ENCODE assay signal across 31 cellular contexts in the genomic region with DNA sequence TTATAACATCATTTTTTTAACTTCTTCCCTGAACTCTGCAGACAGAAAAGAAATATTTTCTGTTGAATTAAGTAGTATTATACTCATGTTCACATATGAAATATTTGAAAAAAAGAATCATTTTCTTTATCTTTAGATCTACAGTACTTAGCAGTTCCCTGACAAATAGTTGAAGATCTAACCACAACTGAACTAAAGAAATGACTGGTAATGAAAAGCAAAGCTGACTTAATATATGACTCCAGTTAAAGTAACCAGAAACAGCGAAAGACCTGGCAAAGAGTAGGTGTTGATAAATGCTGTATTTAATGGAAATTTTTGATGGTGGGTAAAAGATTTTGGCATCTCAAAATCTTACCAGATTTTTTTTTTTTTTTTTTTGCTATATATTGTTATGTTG.
"Had no signal": no experiment of that assay in that cellular context is flagged by ENCODE, and none has a peak within 500 bp of the region (broad histone marks: within the 10 kb centered on the region; RNA-seq: fewer than 3 reads in every experiment).

No MANE protein-coding gene starts in this region.

- H3K27ac Mint-ChIP-seq: activated B cell treated with CpG ODN at 0.5 μM for 24 hours; activated CD4-positive, alpha-beta memory T cell treated with anti-CD3 and anti-CD28 coated beads for 36 hours; activated CD4-positive, alpha-beta T cell treated with anti-CD3 and anti-CD28 coated beads, Interleukin-2, amount 10 ng/mL, durations not matched to agents 24 days and 14 days; activated CD8-positive, alpha-beta T cell treated with anti-CD3 and anti-CD28 coated beads for 36 hours; activated naive CD4-positive, alpha-beta T cell treated with anti-CD3 and anti-CD28 coated beads, Interleukin-2, amount 10 ng/mL, durations not matched to agents 7 days and 5 days; activated naive CD4-positive, alpha-beta T cell treated with anti-CD3 and anti-CD28 coated beads, Interleukin-2, amount 50 U/mL, for 24 hours; activated naive CD8-positive, alpha-beta T cell; activated naive CD8-positive, alpha-beta T cell treated with anti-CD3 and anti-CD28 coated beads, Interleukin-2, amount 10 ng/mL, durations not matched to agents 7 days and 5 days; activated naive CD8-positive, alpha-beta T cell treated with anti-CD3 and anti-CD28 coated beads, Interleukin-2, amount 50 U/mL, for 24 hours; activated T-cell treated with anti-CD3 and anti-CD28 coated beads, Interleukin-2, amount 50 U/mL, for 72 hours; activated T-helper 1 cell treated with anti-CD3 and anti-CD28 coated beads, Interleukin-12 subunit alpha, Interleukin-12 subunit beta, Interleukin-2, Interleukin-4 antibody, amounts not matched to agents 30 ng/mL and 10 ng/mL and 1 ng/mL, durations not matched to agents 14 hours and 24 hours and 36 hours; activated T-helper 2 cell treated with anti-CD3 and anti-CD28 coated beads, Interferon-gamma antibody, Interleukin-2, Interleukin-4, amounts not matched to agents 10 μg/mL and 5 μg/mL and 100 μg/mL, durations not matched to agents 14 hours and 24 hours and 36 hours; T-helper 1 cell treated with Interleukin-12 subunit alpha and Interleukin-12 subunit beta and Interleukin-4 antibody, amounts not matched to agents 30 μg/mL and 1 μg/mL, for 36 hours; T-helper 2 cell treated with Interferon-gamma antibody and Interleukin-4, amounts not matched to agents 5 μg/mL and 100 μg/mL, for 36 hours had no signal

- DNase-seq: activated B cell treated with CpG ODN at 0.5 μM for 24 hours; activated CD4-positive, alpha-beta memory T cell treated with anti-CD3 and anti-CD28 coated beads for 36 hours; activated CD4-positive, alpha-beta T cell treated with anti-CD3 and anti-CD28 coated beads, Interleukin-2, amount 10 ng/mL, durations not matched to agents 24 days and 14 days; activated CD4-positive, alpha-beta T cell treated with anti-CD3 and anti-CD28 coated beads, Interleukin-2, amount 50 U/mL, for 1 hour; activated CD4-positive, alpha-beta T cell treated with anti-CD3 and anti-CD28 coated beads, Interleukin-2, amount 50 U/mL, for 4 hours; activated CD4-positive, CD25-positive, alpha-beta regulatory T cell treated with anti-CD3 and anti-CD28 coated beads, Interleukin-2, amount 50 U/mL, for 72 hours; activated CD8-positive, alpha-beta memory T cell treated with anti-CD3 and anti-CD28 coated beads, Interleukin-2, amount 50 U/mL, for 4 hours; activated CD8-positive, alpha-beta T cell treated with anti-CD3 and anti-CD28 coated beads for 36 hours; activated effector memory CD4-positive, alpha-beta T cell treated with Interleukin-2 at 50 U/mL for 16 hours; activated gamma-delta T cell; activated naive CD4-positive, alpha-beta T cell treated with anti-CD3 and anti-CD28 coated beads, Interleukin-2, amount 10 ng/mL, durations not matched to agents 7 days and 5 days; activated naive CD4-positive, alpha-beta T cell treated with Interleukin-2 at 50 U/mL for 16 hours; activated naive CD8-positive, alpha-beta T cell treated with anti-CD3 and anti-CD28 coated beads, Interleukin-2, amount 10 ng/mL, durations not matched to agents 7 days and 5 days; activated naive CD8-positive, alpha-beta T cell treated with anti-CD3 and anti-CD28 coated beads, Interleukin-2, amount 50 U/mL, for 24 hours; activated T-cell treated with anti-CD3 and anti-CD28 coated beads for 4 hours; activated T-cell treated with anti-CD3 and anti-CD28 coated beads, Interleukin-2, amount 50 U/mL, for 1 hour; activated T-cell treated with anti-CD3 and anti-CD28 coated beads, Interleukin-2, amount 50 U/mL, for 4 hours; activated T-cell treated with anti-CD3 and anti-CD28 coated beads, Interleukin-2, amount 50 U/mL, for 72 hours; amniotic stem cell; aorta; body of pancreas; brain microvascular endothelial cell; central memory CD4-positive, alpha-beta T cell; T-helper 1 cell; T-helper 9 cell had no signal

- H3K4me3 Mint-ChIP-seq: activated B cell treated with CpG ODN at 0.5 μM for 24 hours; activated CD4-positive, alpha-beta memory T cell treated with anti-CD3 and anti-CD28 coated beads for 36 hours; activated CD4-positive, alpha-beta T cell treated with anti-CD3 and anti-CD28 coated beads, Interleukin-2, amount 10 ng/mL, durations not matched to agents 24 days and 14 days; activated CD8-positive, alpha-beta T cell treated with anti-CD3 and anti-CD28 coated beads for 36 hours; activated naive CD4-positive, alpha-beta T cell treated with anti-CD3 and anti-CD28 coated beads, Interleukin-2, amount 10 ng/mL, durations not matched to agents 7 days and 5 days; activated naive CD4-positive, alpha-beta T cell treated with anti-CD3 and anti-CD28 coated beads, Interleukin-2, amount 50 U/mL, for 24 hours; activated naive CD8-positive, alpha-beta T cell; activated naive CD8-positive, alpha-beta T cell treated with anti-CD3 and anti-CD28 coated beads, Interleukin-2, amount 10 ng/mL, durations not matched to agents 7 days and 5 days; activated naive CD8-positive, alpha-beta T cell treated with anti-CD3 and anti-CD28 coated beads, Interleukin-2, amount 50 U/mL, for 24 hours; activated T-cell treated with anti-CD3 and anti-CD28 coated beads, Interleukin-2, amount 50 U/mL, for 4 hours; activated T-cell treated with anti-CD3 and anti-CD28 coated beads, Interleukin-2, amount 50 U/mL, for 72 hours; activated T-helper 1 cell treated with anti-CD3 and anti-CD28 coated beads, Interleukin-12 subunit alpha, Interleukin-12 subunit beta, Interleukin-2, Interleukin-4 antibody, amounts not matched to agents 30 ng/mL and 10 ng/mL and 1 ng/mL, durations not matched to agents 14 hours and 24 hours and 36 hours; T-helper 1 cell treated with Interleukin-12 subunit alpha and Interleukin-12 subunit beta and Interleukin-4 antibody, amounts not matched to agents 30 μg/mL and 1 μg/mL, for 36 hours; T-helper 2 cell treated with Interferon-gamma antibody and Interleukin-4, amounts not matched to agents 5 μg/mL and 100 μg/mL, for 36 hours had no signal

- H3K36me3 Mint-ChIP-seq: activated CD4-positive, alpha-beta memory T cell treated with anti-CD3 and anti-CD28 coated beads for 36 hours; activated naive CD4-positive, alpha-beta T cell treated with anti-CD3 and anti-CD28 coated beads, Interleukin-2, amount 10 ng/mL, durations not matched to agents 7 days and 5 days; activated naive CD4-positive, alpha-beta T cell treated with anti-CD3 and anti-CD28 coated beads, Interleukin-2, amount 50 U/mL, for 24 hours; activated naive CD8-positive, alpha-beta T cell; activated naive CD8-positive, alpha-beta T cell treated with anti-CD3 and anti-CD28 coated beads, Interleukin-2, amount 10 ng/mL, durations not matched to agents 7 days and 5 days had no signal

- H3K9me3 Mint-ChIP-seq: activated B cell treated with CpG ODN at 0.5 μM for 24 hours; activated CD4-positive, alpha-beta memory T cell treated with anti-CD3 and anti-CD28 coated beads for 36 hours; activated CD4-positive, alpha-beta T cell treated with anti-CD3 and anti-CD28 coated beads, Interleukin-2, amount 10 ng/mL, durations not matched to agents 24 days and 14 days; activated CD8-positive, alpha-beta T cell treated with anti-CD3 and anti-CD28 coated beads for 36 hours; activated naive CD4-positive, alpha-beta T cell treated with anti-CD3 and anti-CD28 coated beads, Interleukin-2, amount 10 ng/mL, durations not matched to agents 7 days and 5 days; activated naive CD4-positive, alpha-beta T cell treated with anti-CD3 and anti-CD28 coated beads, Interleukin-2, amount 50 U/mL, for 24 hours; activated naive CD8-positive, alpha-beta T cell treated with anti-CD3 and anti-CD28 coated beads, Interleukin-2, amount 10 ng/mL, durations not matched to agents 7 days and 5 days; activated naive CD8-positive, alpha-beta T cell treated with anti-CD3 and anti-CD28 coated beads, Interleukin-2, amount 50 U/mL, for 24 hours; activated T-cell treated with anti-CD3 and anti-CD28 coated beads, Interleukin-2, amount 50 U/mL, for 4 hours; activated T-cell treated with anti-CD3 and anti-CD28 coated beads, Interleukin-2, amount 50 U/mL, for 72 hours; activated T-helper 1 cell treated with anti-CD3 and anti-CD28 coated beads, Interleukin-12 subunit alpha, Interleukin-12 subunit beta, Interleukin-2, Interleukin-4 antibody, amounts not matched to agents 30 ng/mL and 10 ng/mL and 1 ng/mL, durations not matched to agents 14 hours and 24 hours and 36 hours; activated T-helper 2 cell treated with anti-CD3 and anti-CD28 coated beads, Interferon-gamma antibody, Interleukin-2, Interleukin-4, amounts not matched to agents 10 μg/mL and 5 μg/mL and 100 μg/mL, durations not matched to agents 14 hours and 24 hours and 36 hours; T-helper 1 cell treated with Interleukin-12 subunit alpha and Interleukin-12 subunit beta and Interleukin-4 antibody, amounts not matched to agents 30 μg/mL and 1 μg/mL, for 36 hours; T-helper 2 cell treated with Interferon-gamma antibody and Interleukin-4, amounts not matched to agents 5 μg/mL and 100 μg/mL, for 36 hours had no signal

- H3K27me3 Mint-ChIP-seq: activated naive CD4-positive, alpha-beta T cell treated with anti-CD3 and anti-CD28 coated beads, Interleukin-2, amount 10 ng/mL, durations not matched to agents 7 days and 5 days had no signal

- H3K4me1 Mint-ChIP-seq: activated B cell treated with CpG ODN at 0.5 μM for 24 hours; activated CD4-positive, alpha-beta T cell treated with anti-CD3 and anti-CD28 coated beads, Interleukin-2, amount 10 ng/mL, durations not matched to agents 24 days and 14 days; activated naive CD4-positive, alpha-beta T cell treated with anti-CD3 and anti-CD28 coated beads, Interleukin-2, amount 10 ng/mL, durations not matched to agents 7 days and 5 days; activated naive CD4-positive, alpha-beta T cell treated with anti-CD3 and anti-CD28 coated beads, Interleukin-2, amount 50 U/mL, for 24 hours; activated naive CD8-positive, alpha-beta T cell treated with anti-CD3 and anti-CD28 coated beads, Interleukin-2, amount 10 ng/mL, durations not matched to agents 7 days and 5 days; activated naive CD8-positive, alpha-beta T cell treated with anti-CD3 and anti-CD28 coated beads, Interleukin-2, amount 50 U/mL, for 24 hours had no signal

- ATAC-seq: activated CD8-positive, alpha-beta T cell treated with anti-CD3 and anti-CD28 coated beads for 36 hours; activated naive CD8-positive, alpha-beta T cell treated with anti-CD3 and anti-CD28 coated beads, Interleukin-2, amount 50 U/mL, for 24 hours; activated T-cell treated with anti-CD3 and anti-CD28 coated beads, Interleukin-2, amount 50 U/mL, for 4 hours; activated T-cell treated with anti-CD3 and anti-CD28 coated beads, Interleukin-2, amount 50 U/mL, for 72 hours; body of pancreas had no signal
